In the genomic region with DNA sequence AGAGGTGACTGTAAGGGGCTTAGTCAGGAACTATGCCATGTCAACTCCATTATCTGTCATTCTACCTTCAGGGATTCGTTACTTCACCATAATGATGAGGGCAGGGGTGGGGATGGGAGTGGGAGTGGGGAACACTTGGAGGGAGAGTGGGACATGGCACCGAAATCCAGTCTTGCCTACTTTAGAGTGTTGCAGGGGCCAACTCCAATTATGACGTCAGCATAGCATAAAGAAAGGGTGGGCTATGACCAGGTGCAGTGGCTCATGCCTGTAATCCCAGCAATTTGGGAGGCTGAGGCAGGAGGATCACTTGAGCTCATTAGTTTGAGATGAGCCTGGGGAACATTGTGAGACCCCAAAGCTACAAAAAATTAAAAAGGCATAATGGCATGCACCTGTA, we compare ENCODE assay signal across 29 cellular contexts.
"Had no signal": no experiment of that assay in that cellular context is flagged by ENCODE, and none has a peak within 500 bp of the region (broad histone marks: within the 10 kb centered on the region; RNA-seq: fewer than 3 reads in every experiment).

No MANE protein-coding gene starts in this region.

- H3K9me3 Mint-ChIP-seq: effector memory CD8-positive, alpha-beta T cell; endodermal cell had no signal

- H3K27me3 Mint-ChIP-seq: dendritic cell treated with granulocyte-macrophage colony-stimulating factor and Interleukin-4, amounts not matched to agents 40 ng/mL and 50 ng/mL, for 4 days had no signal

- H3K27ac ChIP-seq: colonic mucosa, coronary artery, dorsolateral prefrontal cortex, epithelial cell of prostate, esophagus muscularis mucosa, esophagus squamous epithelium, foreskin keratinocyte, gastrocnemius medialis, gastroesophageal sphincter, heart left ventricle, heart right ventricle had no signal

- H3K36me3 ChIP-seq: colonic mucosa, esophagus muscularis mucosa, esophagus squamous epithelium, gastrocnemius medialis, gastroesophageal sphincter, heart left ventricle, heart right ventricle had no signal

- H3K4me1 ChIP-seq: colonic mucosa, esophagus muscularis mucosa, foreskin keratinocyte, gastrocnemius medialis, gastroesophageal sphincter, heart left ventricle, heart right ventricle had no signal

- H3K27me3 ChIP-seq: colonic mucosa, foreskin keratinocyte, gastrocnemius medialis had no signal

- DNase-seq: colonic mucosa; cortex of kidney; dermis blood vessel endothelial cell; dorsolateral prefrontal cortex; effector CD4-positive, alpha-beta T cell; effector CD8-positive, alpha-beta T cell; effector memory CD4-positive, alpha-beta T cell; effector memory CD8-positive, alpha-beta T cell; endodermal cell; erythroblast; esophagus squamous epithelium; foreskin fibroblast; foreskin keratinocyte; foreskin melanocyte; gastrocnemius medialis; glutamatergic neuron; head of caudate nucleus; heart left ventricle; heart right ventricle had no signal

- FAIRE-seq: colon, endometrium, endothelial cell of umbilical vein, frontal cortex had no signal

- ATAC-seq: effector memory CD8-positive, alpha-beta T cell; esophagus mucosa; foreskin keratinocyte; gastrocnemius medialis; gastroesophageal sphincter; heart left ventricle; heart right ventricle had no signal

- H3K4me3 Mint-ChIP-seq: dendritic cell treated with granulocyte-macrophage colony-stimulating factor and Interleukin-4, amounts not matched to agents 40 ng/mL and 50 ng/mL, for 4 days; effector memory CD8-positive, alpha-beta T cell; endodermal cell had no signal

- H3K27ac Mint-ChIP-seq: dendritic cell treated with granulocyte-macrophage colony-stimulating factor and Interleukin-4, amounts not matched to agents 40 ng/mL and 50 ng/mL, for 4 days; effector memory CD8-positive, alpha-beta T cell; endodermal cell had no signal

- H3K4me3 ChIP-seq: colonic mucosa, coronary artery, dorsolateral prefrontal cortex, esophagus muscularis mucosa, esophagus squamous epithelium, gastrocnemius medialis, gastroesophageal sphincter, heart left ventricle, heart right ventricle had no signal

- H3K9me3 ChIP-seq: colonic mucosa, esophagus muscularis mucosa, esophagus squamous epithelium, gastrocnemius medialis, gastroesophageal sphincter, heart left ventricle, heart right ventricle had no signal
